8 cellular contexts compared by ENCODE assay signal in the genomic region with DNA sequence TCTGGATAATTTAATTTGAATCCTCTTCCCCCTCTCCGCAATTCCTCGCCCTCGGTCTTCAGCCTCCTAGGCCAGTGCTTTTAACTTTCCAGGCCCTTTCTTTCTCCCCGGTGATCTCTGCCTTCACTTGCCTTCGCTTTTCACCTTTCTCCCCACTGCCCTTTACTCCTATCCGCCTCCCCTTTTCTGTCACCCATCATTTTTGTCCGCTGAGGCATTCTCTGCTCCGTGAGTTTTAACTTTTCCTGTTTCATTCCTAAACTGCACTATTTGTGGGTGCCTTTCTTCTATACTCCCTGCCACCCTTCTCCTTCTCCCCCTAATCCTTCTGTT. TPM values are rescaled to one million over a fixed set of nuclear protein-coding genes. Genes with fewer than 3 reads are reported as not detected.
A peak's percentile ranks its signal among the peaks of the same experiment; 100 is the strongest.
DNase-seq lines count a peak whose midpoint lies in the region; ATAC-seq and TF ChIP-seq lines count a peak whose summit lies in the region.

No MANE protein-coding gene starts in this region.

- peak overlapping the region; percentile 96 for H3K27ac Mint-ChIP-seq in central memory CD8-positive, alpha-beta T cell (ENCODE audit: low read depth)

- DNase-seq in AG09309 (ENCODE audit: low read depth) (no peak), NCI-H2171 (lab: John Stamatoyannopoulos, UW) (no peak), NCI-H1694 treated with DMSO at 0.1 percent for 48 hours (lab: John Stamatoyannopoulos, UW) (no peak), foreskin melanocyte (no peak)
- DNase-seq in central memory CD8-positive, alpha-beta T cell (ENCODE audit: low spot score in 2 of 2), result no peak

- H3K36me3 Mint-ChIP-seq in central memory CD8-positive, alpha-beta T cell (ENCODE audit: insufficient read depth), result peaks cover 11% of the 10 kb centered on the region

- peaks cover 5% of the 10 kb centered on the region for H3K9me3 Mint-ChIP-seq in central memory CD8-positive, alpha-beta T cell

- peak overlapping the region; percentile 73 for H3K9ac ChIP-seq in HUES64 (ENCODE audit: low read depth, low read length)

- no peaks in the 10 kb centered on the region for H3K36me3 ChIP-seq in HUES64 (ENCODE audit: insufficient read depth, low read length)
- peaks cover 0 to 4% of the 10 kb centered on the region in 2 donors for H3K36me3 ChIP-seq in muscle layer of duodenum (ENCODE audit: control insufficient read depth in 1 of 2, insufficient read depth in 2 of 2, low read length in 2 of 2)

- H3K27me3 ChIP-seq in HUES64 (ENCODE audit: insufficient read depth, low read length), result no peaks in the 10 kb centered on the region
- H3K27me3 ChIP-seq in muscle layer of duodenum (ENCODE audit: low read depth, low read length), result no peaks in the 10 kb centered on the region

- WGBS in HUES64, result 12% methylated on average over 8 of the region's 8 CpGs

- peaks cover 26% of the 10 kb centered on the region for H3K4me1 Mint-ChIP-seq in central memory CD8-positive, alpha-beta T cell

- H3K27me3 Mint-ChIP-seq in central memory CD8-positive, alpha-beta T cell, result no peaks in the 10 kb centered on the region

- peak overlapping the region; percentile 96 for H3K4me3 Mint-ChIP-seq in central memory CD8-positive, alpha-beta T cell

- H3K4me3 ChIP-seq in AG09309 (ENCODE audit: control insufficient read depth, low read depth, low read length), result peak overlapping the region; percentile 87
- H3K4me3 ChIP-seq in HUES64 (ENCODE audit: low read length), result peak overlapping the region; percentile 81
- peak overlapping the region; percentile 88 to 94 for H3K4me3 ChIP-seq in muscle layer of duodenum (ENCODE audit: low read depth in 1 of 2, low read length in 2 of 2)

- TF ChIP-seq CTCF in AG09309 (IDR thresholded peaks at IDR 0.05; ENCODE audit: control insufficient read depth, insufficient read depth, low read depth, low read length, missing control alignments), result no peak

- H3K4me1 ChIP-seq in HUES64 (ENCODE audit: insufficient read depth, low read length) (peaks cover 6% of the 10 kb centered on the region), muscle layer of duodenum (ENCODE audit: control insufficient read depth in 1 of 2, insufficient read depth in 2 of 2, low read length in 2 of 2) (peaks cover 8 to 30% of the 10 kb centered on the region in 2 donors)

- H3K27ac ChIP-seq in HUES64 (ENCODE audit: low read depth, low read length) (no peak overlapping the region; the same call in 1 of the 2 replicates), muscle layer of duodenum (ENCODE audit: low read length) (peak overlapping the region; percentile 88)

- no peaks in the 10 kb centered on the region; the same call in 1 of the 2 replicates for H3K9me3 ChIP-seq in HUES64 (ENCODE audit: insufficient read depth, low read depth, low read length)
- H3K9me3 ChIP-seq in muscle layer of duodenum (ENCODE audit: control insufficient read depth in 1 of 2, low read length in 2 of 2), result no peaks in the 10 kb centered on the region

- ATAC-seq in central memory CD8-positive, alpha-beta T cell (replicated peaks; ENCODE audit: extremely low read depth, poor library complexity, severe bottlenecking), result no peak
- ATAC-seq in HG03571 (IDR thresholded peaks at IDR 0.05; ENCODE audit: unreplicated experiment), result no peak

RNA-seq across cellular contexts. Expression of gene LONP2, which starts 0.7 kb away (rescaled TPM):
- polyA plus RNA-seq in HUES64 (2013, experiment 1 of 2), result 13.2 TPM
- polyA plus RNA-seq in HUES64 (2013, experiment 2 of 2), result 15.2 TPM

RNA-seq across cellular contexts. Expression of gene ABCC11, which starts 2.5 kb away (rescaled TPM):
- polyA plus RNA-seq in HUES64 (2013, experiment 1 of 2), result 0.10 TPM
- 0.19 TPM for polyA plus RNA-seq in HUES64 (2013, experiment 2 of 2)
